12 cellular contexts compared by ENCODE assay signal in the genomic region with DNA sequence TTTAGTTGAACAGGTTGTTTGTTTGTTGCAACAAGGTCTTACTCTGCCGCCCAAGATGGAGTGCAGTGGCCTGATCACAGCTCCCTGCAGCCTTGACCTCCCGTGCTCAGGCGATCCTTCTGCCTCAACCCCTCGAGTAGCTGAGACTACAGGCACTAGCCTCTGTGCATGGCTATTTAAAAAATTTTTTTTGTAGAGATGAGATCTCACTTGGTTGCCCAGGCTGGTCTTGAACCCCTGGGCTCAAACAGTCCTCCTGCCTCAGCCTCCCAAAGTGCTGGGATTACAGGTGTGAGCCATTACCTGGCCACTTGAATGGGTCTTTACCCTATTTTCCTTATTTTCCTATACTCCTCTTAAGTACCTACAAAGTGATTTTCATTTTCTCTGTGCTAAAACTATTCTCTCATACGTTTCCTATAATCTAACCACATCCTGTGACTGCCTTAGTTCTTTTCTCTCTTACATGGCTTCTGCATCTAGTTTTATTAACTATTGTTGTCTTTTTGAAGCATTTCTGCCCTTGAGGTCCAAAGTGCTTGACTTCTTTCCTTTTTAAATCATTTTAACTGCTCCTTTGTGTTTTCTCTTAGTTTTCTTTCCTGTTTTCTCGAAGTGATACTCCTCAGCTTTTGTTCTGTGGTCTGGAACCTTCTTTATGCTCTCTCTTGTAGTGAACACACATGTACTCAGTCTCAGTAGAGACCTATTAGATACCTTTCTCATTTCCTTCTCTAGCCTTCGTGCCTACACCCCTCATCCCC. TPM values are rescaled to one million over a fixed set of nuclear protein-coding genes. Genes with fewer than 3 reads are reported as not detected.
DNase-seq lines count a peak whose midpoint lies in the region; ATAC-seq and TF ChIP-seq lines count a peak whose summit lies in the region.
"Had no signal": no experiment of that assay in that cellular context is flagged by ENCODE, and none has a peak within 500 bp of the region (broad histone marks: within the 10 kb centered on the region; RNA-seq: fewer than 3 reads in every experiment).

No MANE protein-coding gene starts in this region.

- no peak for TF ChIP-seq RAD21 in SK-N-SH (IDR thresholded peaks at IDR 0.05; ENCODE audit: low read length)

- DNase-seq in naive thymus-derived CD8-positive, alpha-beta T cell = peak in 3 of 10 donors; percentile 51 to 72 (median 71)
- no peak for DNase-seq in cerebellar nuclear complex (lab: John Stamatoyannopoulos, UW)
- no peak for DNase-seq in SK-N-SH
- DNase-seq in activated CD4-positive, alpha-beta T cell treated with anti-CD3 and anti-CD28 coated beads for 48 hours = no peak
- DNase-seq in SKM-1 (lab: John Stamatoyannopoulos, UW; ENCODE audit: unreplicated experiment) = no peak
- DNase-seq: effector CD4-positive, alpha-beta T cell; stimulated activated CD4-positive, alpha-beta T cell treated with anti-CD3 and anti-CD28 coated beads, Interleukin-4, amount 100 ng/mL, for 24 hours had no signal

- H3K4me3 ChIP-seq in SK-N-SH (ENCODE audit: low read depth in 2 of 2, low read length in 1 of 2) = no peak overlapping the region
- H3K4me3 ChIP-seq: neural progenitor cell had no signal

- no peak overlapping the region for H2AFZ ChIP-seq in SK-N-SH (ENCODE audit: low read depth)
- H2AFZ ChIP-seq: neural progenitor cell had no signal

- no peaks in the 10 kb centered on the region for H4K20me1 ChIP-seq in SK-N-SH (ENCODE audit: insufficient read depth)

- H3K36me3 Mint-ChIP-seq in naive thymus-derived CD8-positive, alpha-beta T cell = peaks cover 8 to 58% (median 42%) of the 10 kb centered on the region in 3 donors

- no peak overlapping the region for H3K9ac ChIP-seq in SK-N-SH
- H3K9ac ChIP-seq: neural progenitor cell had no signal

- peaks cover 0 to 2% (median 0%) of the 10 kb centered on the region in 9 donors for H3K9me3 Mint-ChIP-seq in naive thymus-derived CD8-positive, alpha-beta T cell
- H3K9me3 Mint-ChIP-seq: activated T-helper 2 cell treated with anti-CD3 and anti-CD28 coated beads, Interferon-gamma antibody, Interleukin-2, Interleukin-4, amounts not matched to agents 10 μg/mL and 5 μg/mL and 100 μg/mL, durations not matched to agents 14 hours and 24 hours and 36 hours; neural progenitor cell had no signal

- ATAC-seq in GM18868 (IDR thresholded peaks at IDR 0.05; ENCODE audit: unreplicated experiment) (peak; percentile 85), GM21576 (IDR thresholded peaks at IDR 0.05; ENCODE audit: unreplicated experiment) (peak; percentile 75), HG03432 (IDR thresholded peaks at IDR 0.05; ENCODE audit: unreplicated experiment) (peak; percentile 85)
- ATAC-seq in naive thymus-derived CD8-positive, alpha-beta T cell = peak; percentile 73 to 88

- H3K36me3 ChIP-seq in SK-N-SH (replicated peaks in 1 of 2; ENCODE audit: control insufficient read depth in 1 of 2, insufficient read depth in 2 of 2, low read length in 1 of 2) = peaks cover 82% of the 10 kb centered on the region in 2 experiments

- no peak overlapping the region for H3K4me2 ChIP-seq in SK-N-SH
- H3K4me2 ChIP-seq: neural progenitor cell had no signal

- peaks cover 18 to 63% (median 26%) of the 10 kb centered on the region in 4 donors for H3K4me1 Mint-ChIP-seq in naive thymus-derived CD8-positive, alpha-beta T cell
- H3K4me1 Mint-ChIP-seq: neural progenitor cell had no signal

- POLR2A ChIA-PET in naive thymus-derived CD8-positive, alpha-beta T cell (lab: Charles Lee) = interaction anchor here (0.9 to 6.1 kb wide), 3 partner anchors 14 to 18 kb away, joined by 3 to 67 read pairs (median 5); a partner anchor contains a TSS
- POLR2A ChIA-PET in SK-N-SH (lab: Yijun Ruan, JAX) = no interaction called here

- WGBS in SK-N-SH (ENCODE audit: low lambda C conversion rate) = 96% methylated on average over 7 of the region's 7 CpGs

- H3K27ac ChIP-seq in SK-N-SH (ENCODE audit: low read depth in 2 of 2, low read length in 1 of 2) = no peak overlapping the region; a peak in 1 of 4 replicates
- H3K27ac ChIP-seq: neural progenitor cell had no signal

- CTCF ChIA-PET in SK-N-SH (lab: Yijun Ruan, JAX) = interaction anchor here (1.3 to 3.0 kb wide), 2 partner anchors 37 to 129 kb away, joined by 4 to 9 read pairs; no protein-coding TSS in a partner anchor

- no peak for TF ChIP-seq EP300 in SK-N-SH (IDR thresholded peaks at IDR 0.05; ENCODE audit: borderline replicate concordance in 1 of 2, low read depth in 1 of 2, low read length in 1 of 2)

- no peaks in the 10 kb centered on the region for H3K27me3 ChIP-seq in SK-N-SH (ENCODE audit: insufficient read depth)
- H3K27me3 ChIP-seq: neural progenitor cell had no signal

- no peak overlapping the region for H3K4me3 Mint-ChIP-seq in naive thymus-derived CD8-positive, alpha-beta T cell
- H3K4me3 Mint-ChIP-seq: neural progenitor cell had no signal

- peaks cover 18% of the 10 kb centered on the region for H3K79me2 ChIP-seq in SK-N-SH (ENCODE audit: insufficient read depth)

- TF ChIP-seq CTCF in SK-N-SH (IDR thresholded peaks at IDR 0.05) = no peak

- peaks cover 0 to 5% of the 10 kb centered on the region in 2 experiments; a peak in 2 of 4 replicates for H3K4me1 ChIP-seq in SK-N-SH (ENCODE audit: control insufficient read depth in 1 of 2, insufficient read depth in 2 of 2, low read depth in 1 of 2, low read length in 1 of 2)
- H3K4me1 ChIP-seq: neural progenitor cell had no signal

- H3K9me3 ChIP-seq in SK-N-SH = no peaks in the 10 kb centered on the region

- H3F3A ChIP-seq in SK-N-SH (replicated peaks; ENCODE audit: insufficient read depth) = peaks cover 5% of the 10 kb centered on the region

- H3K27ac Mint-ChIP-seq in naive thymus-derived CD8-positive, alpha-beta T cell = no peak overlapping the region
- H3K27ac Mint-ChIP-seq: activated T-helper 2 cell treated with anti-CD3 and anti-CD28 coated beads, Interferon-gamma antibody, Interleukin-2, Interleukin-4, amounts not matched to agents 10 μg/mL and 5 μg/mL and 100 μg/mL, durations not matched to agents 14 hours and 24 hours and 36 hours; neural progenitor cell had no signal

- no peaks in the 10 kb centered on the region for H3K27me3 Mint-ChIP-seq in naive thymus-derived CD8-positive, alpha-beta T cell

- H3K9me2 ChIP-seq in SK-N-SH = no peaks in the 10 kb centered on the region

TF ChIP-seq in SK-N-SH, 30 proteins besides CTCF, POLR2A, EP300 and RAD21:
- no peak for TF ChIP-seq TAF1 (IDR thresholded peaks at IDR 0.05; ENCODE audit: borderline replicate concordance, low read depth, low read length)

RNA-seq across cellular contexts. Expression of a gene that starts 14.1 kb away (rescaled TPM):
- total RNA-seq in naive thymus-derived CD8-positive, alpha-beta T cell = not detected
- polyA plus RNA-seq in naive thymus-derived CD8-positive, alpha-beta T cell = under 1 TPM in 1 of 3 donors, not detected in 2; 0.29 TPM
- not detected in 2 replicates for polyA plus RNA-seq in SK-N-SH (2012; rRNA removed)
- polyA plus RNA-seq in SK-N-SH (2012; cell fraction: cytosol; rRNA removed) = not detected in 2 replicates
- polyA plus RNA-seq in SK-N-SH (2012; cell fraction: nucleus; rRNA removed) = not detected in 2 replicates
- total RNA-seq: activated T-helper 2 cell treated with anti-CD3 and anti-CD28 coated beads, Interferon-gamma antibody, Interleukin-2, Interleukin-4, amounts not matched to agents 10 μg/mL and 5 μg/mL and 100 μg/mL, durations not matched to agents 14 hours and 24 hours and 36 hours had no signal

RNA-seq across cellular contexts. Expression of a gene that starts 14.2 kb away (rescaled TPM):
- total RNA-seq in naive thymus-derived CD8-positive, alpha-beta T cell = 100 to 1,000 TPM in 1 of 2 experiments, 10 to 100 TPM in 1; 99.9 to 104 TPM
- polyA plus RNA-seq in naive thymus-derived CD8-positive, alpha-beta T cell = 100 to 1,000 TPM; 122 to 166 (median 148) TPM
- 66.8 and 74.8 TPM in 2 replicates for polyA plus RNA-seq in SK-N-SH (2012; rRNA removed)
- 90.1 and 147 TPM in 2 replicates for polyA plus RNA-seq in SK-N-SH (2012; cell fraction: cytosol; rRNA removed)
- 30.3 and 44.6 TPM in 2 replicates for polyA plus RNA-seq in SK-N-SH (2012; cell fraction: nucleus; rRNA removed)

RNA-seq across cellular contexts. Expression of a gene that starts 43.7 kb away (rescaled TPM):
- total RNA-seq in naive thymus-derived CD8-positive, alpha-beta T cell = 1 to 10 TPM; 4.7 TPM
- polyA plus RNA-seq in naive thymus-derived CD8-positive, alpha-beta T cell = 10 to 100 TPM in 1 of 3 donors, 1 to 10 TPM in 2; 3.9 to 11.9 (median 4.2) TPM
- polyA plus RNA-seq in SK-N-SH (2012; rRNA removed) = 14.2 and 14.8 TPM in 2 replicates
- polyA plus RNA-seq in SK-N-SH (2012; cell fraction: cytosol; rRNA removed) = 10.6 and 12.3 TPM in 2 replicates
- polyA plus RNA-seq in SK-N-SH (2012; cell fraction: nucleus; rRNA removed) = 31.4 and 35.1 TPM in 2 replicates

RNA-seq across cellular contexts. Expression of a gene that starts 48.7 kb away (rescaled TPM):
- total RNA-seq in naive thymus-derived CD8-positive, alpha-beta T cell = under 1 TPM in 1 of 2 experiments, not detected in 1; 0.14 TPM
- polyA plus RNA-seq in naive thymus-derived CD8-positive, alpha-beta T cell = not detected
- polyA plus RNA-seq in SK-N-SH (2012; rRNA removed) = 0.15 and 0.24 TPM in 2 replicates
- 0.08 TPM in 2 replicates for polyA plus RNA-seq in SK-N-SH (2012; cell fraction: cytosol; rRNA removed)
- 0.31 and 0.53 TPM in 2 replicates for polyA plus RNA-seq in SK-N-SH (2012; cell fraction: nucleus; rRNA removed)

RNA-seq across cellular contexts. Expression of a gene that starts 58.3 kb away (rescaled TPM):
- total RNA-seq in naive thymus-derived CD8-positive, alpha-beta T cell = 1 to 10 TPM; 9.5 to 9.9 TPM
- polyA plus RNA-seq in naive thymus-derived CD8-positive, alpha-beta T cell = 1 to 10 TPM; 2.0 to 7.7 (median 4.2) TPM
- polyA plus RNA-seq in SK-N-SH (2012; rRNA removed) = 18.4 and 19.8 TPM in 2 replicates
- 10.4 and 14.4 TPM in 2 replicates for polyA plus RNA-seq in SK-N-SH (2012; cell fraction: cytosol; rRNA removed)
- polyA plus RNA-seq in SK-N-SH (2012; cell fraction: nucleus; rRNA removed) = 25.6 and 28.8 TPM in 2 replicates
